ENCODE assay signal across 1 cellular context in the genomic region with DNA sequence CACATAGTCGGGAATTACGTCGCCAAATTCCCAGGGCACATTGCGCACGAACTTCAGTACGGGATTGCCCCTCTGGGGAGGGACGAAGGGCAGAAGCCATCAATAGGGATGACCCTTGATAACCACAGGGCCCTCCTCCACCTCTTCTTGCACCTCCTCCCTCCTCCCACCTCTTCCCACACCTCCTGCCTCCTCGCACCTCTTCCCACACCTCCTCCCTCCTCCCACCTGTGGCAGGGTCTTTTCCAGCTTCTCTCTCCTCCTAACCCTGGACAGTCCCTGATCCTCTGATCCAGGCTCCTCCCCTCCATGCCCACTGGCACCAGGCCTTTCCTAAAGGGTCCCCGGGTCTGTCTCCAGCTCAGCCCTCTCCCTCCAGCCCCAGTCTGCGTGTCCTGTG.
TF ChIP-seq lines count a peak whose summit lies in the region.

No MANE protein-coding gene starts in this region.

TF ChIP-seq in HepG2, 621 proteins besides CTCF, POLR2A, EP300 and RAD21:
- no peak for TF ChIP-seq GATAD2A (CRISPR knock-in tag; IDR thresholded peaks at IDR 0.05)
- TF ChIP-seq POLR2AphosphoS2 (IDR thresholded peaks at IDR 0.05; ENCODE audit: low read depth, low read length): no peak
- TF ChIP-seq ZNF263 (CRISPR knock-in tag; IDR thresholded peaks at IDR 0.05): 0 out of 2 replicates have a peak, but pooled peaks have one; percentile 36
